In genomic region chr9:108885643-108886348, GRCh38 we compare ENCODE assay signal across 1 cellular context.
TF ChIP-seq lines count a peak whose summit lies in the region.

No MANE protein-coding gene starts in this region.

TF ChIP-seq in HepG2, 621 proteins besides CTCF, POLR2A, EP300 and RAD21 (continued from another document and continues in another):
- TF ChIP-seq RERE (CRISPR knock-in tag; IDR thresholded peaks at IDR 0.05; ENCODE audit: low read depth): peak; percentile 90
- TF ChIP-seq ZNF414 (CRISPR knock-in tag; IDR thresholded peaks at IDR 0.05): 0 out of 2 replicates have a peak, but pooled peaks have one; percentile 55
- peak; percentile 67; the same call in 1 of the 2 replicates for TF ChIP-seq KMT2B (CRISPR knock-in tag; IDR thresholded peaks at IDR 0.05)
- TF ChIP-seq ZFP82 (CRISPR knock-in tag; IDR thresholded peaks at IDR 0.05; ENCODE audit: borderline replicate concordance): peak; percentile 78; the same call in 1 of the 2 replicates
- peak; percentile 70; the same call in 1 of the 2 replicates for TF ChIP-seq SAFB2 (CRISPR knock-in tag; IDR thresholded peaks at IDR 0.05; ENCODE audit: borderline replicate concordance, low read depth)
- TF ChIP-seq RFXANK (CRISPR knock-in tag; IDR thresholded peaks at IDR 0.05): peak; percentile 82; the same call in 1 of the 2 replicates
- TF ChIP-seq NKX3-1 (CRISPR knock-in tag; IDR thresholded peaks at IDR 0.05): peak; percentile 55; the same call in 1 of the 2 replicates
- peak; percentile 80; the same call in 1 of the 2 replicates for TF ChIP-seq HNF1A (IDR thresholded peaks at IDR 0.05; ENCODE audit: low read depth)
- TF ChIP-seq HNF1A (CRISPR knock-in tag; IDR thresholded peaks at IDR 0.05; ENCODE audit: borderline replicate concordance): peak; percentile 94
- peak; percentile 93 for TF ChIP-seq TFE3 (CRISPR knock-in tag; IDR thresholded peaks at IDR 0.05)
- peak in 1 of 2 experiments; percentile 76; a peak in 2 of 4 replicates for TF ChIP-seq REST (IDR thresholded peaks at IDR 0.05; ENCODE audit: borderline replicate concordance in 1 of 2, low read depth in 1 of 2, low read length in 2 of 2)
- TF ChIP-seq ZHX2 (IDR thresholded peaks at IDR 0.05; ENCODE audit: low read depth): no peak
- TF ChIP-seq ZHX2 (CRISPR knock-in tag; IDR thresholded peaks at IDR 0.05; ENCODE audit: borderline replicate concordance): no peak
- peak; percentile 95 for TF ChIP-seq ZBTB7B (CRISPR knock-in tag; IDR thresholded peaks at IDR 0.05)
- peak; percentile 75; the same call in 1 of the 2 replicates for TF ChIP-seq ZBTB10 (CRISPR knock-in tag; IDR thresholded peaks at IDR 0.05; ENCODE audit: borderline replicate concordance)
- TF ChIP-seq ATF5 (CRISPR knock-in tag; IDR thresholded peaks at IDR 0.05; ENCODE audit: low read depth): no peak
- peak; percentile 94; the same call in 1 of the 2 replicates for TF ChIP-seq CBX5 (CRISPR knock-in tag; IDR thresholded peaks at IDR 0.05; ENCODE audit: borderline replicate concordance)
- TF ChIP-seq ATF1 (CRISPR knock-in tag; IDR thresholded peaks at IDR 0.05): peak; percentile 68
